In the genomic region with DNA sequence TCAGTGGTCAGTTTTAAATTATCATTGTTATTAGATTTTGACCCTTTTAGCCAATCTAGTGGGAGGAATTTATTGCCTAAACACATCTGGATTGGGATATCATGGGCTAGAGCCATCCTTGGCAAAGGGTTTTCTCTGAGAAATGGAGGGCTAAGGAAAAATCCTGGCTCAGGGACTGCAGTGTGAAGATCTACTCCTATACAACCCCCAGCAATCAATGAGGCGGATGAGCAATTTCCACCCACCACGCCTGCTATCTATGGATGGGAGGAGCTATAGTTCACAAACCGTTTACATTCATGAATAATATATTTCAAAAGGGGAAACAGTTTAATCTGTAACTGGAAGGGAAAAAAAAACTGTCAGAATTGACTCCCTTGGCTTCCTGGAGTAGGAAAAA, we compare ENCODE assay signal across 10 cellular contexts. TPM values are rescaled to one million over a fixed set of nuclear protein-coding genes. Genes with fewer than 3 reads are reported as not detected.
DNase-seq lines count a peak whose midpoint lies in the region; ATAC-seq and TF ChIP-seq lines count a peak whose summit lies in the region.
"Had no signal": no experiment of that assay in that cellular context is flagged by ENCODE, and none has a peak within 500 bp of the region (broad histone marks: within the 10 kb centered on the region; RNA-seq: fewer than 3 reads in every experiment).

No MANE protein-coding gene starts in this region.

- WGBS in hepatocyte (ENCODE audit: low lambda C conversion rate, missing lambda C conversion rate) = 71% methylated on average over 3 of the region's 3 CpGs

- H2AFZ ChIP-seq in hepatocyte = no peak overlapping the region

- H3K27ac ChIP-seq in HUES6 (ENCODE audit: low read depth, low read length) (no peak overlapping the region), hepatocyte (peak overlapping the region; percentile 32), tibial artery (peak overlapping the region; percentile 93 to 99)

- H3K36me3 ChIP-seq in HUES6 (ENCODE audit: control insufficient read depth, insufficient read depth, low read length) (peaks cover 12% of the 10 kb centered on the region), adipocyte (ENCODE audit: control insufficient read depth, insufficient read depth, low read length, severe bottlenecking) (peaks cover 45% of the 10 kb centered on the region), hepatocyte (replicated peaks; ENCODE audit: insufficient read depth, low read depth) (no peaks in the 10 kb centered on the region), tibial artery (peaks cover 4 to 6% (median 4%) of the 10 kb centered on the region in 3 donors)

- H4K20me1 ChIP-seq in hepatocyte (ENCODE audit: insufficient read depth, poor library complexity, severe bottlenecking) = no peaks in the 10 kb centered on the region

- peak overlapping the region; percentile 98 for H3K4me2 ChIP-seq in hepatocyte

- no peaks in the 10 kb centered on the region for H3K79me2 ChIP-seq in hepatocyte

- H3K4me1 ChIP-seq in HUES6 (ENCODE audit: control insufficient read depth, insufficient read depth, low read length) (peaks cover 42% of the 10 kb centered on the region), adipocyte (ENCODE audit: control insufficient read depth, insufficient read depth, low read length) (peaks cover 50% of the 10 kb centered on the region), hepatocyte (ENCODE audit: insufficient read depth) (peaks cover 17% of the 10 kb centered on the region), tibial artery (peaks cover 0 to 59% (median 14%) of the 10 kb centered on the region in 4 donors)

- H3K9me3 ChIP-seq in HUES6 (ENCODE audit: control insufficient read depth, insufficient read depth, low read depth, low read length) = no peaks in the 10 kb centered on the region
- H3K9me3 ChIP-seq in adipocyte (ENCODE audit: control insufficient read depth, low read length) = no peaks in the 10 kb centered on the region
- no peaks in the 10 kb centered on the region for H3K9me3 ChIP-seq in hepatocyte (ENCODE audit: low read depth)
- no peaks in the 10 kb centered on the region for H3K9me3 ChIP-seq in tibial artery

- intact Hi-C loops in tibial artery (cut with DNase I; ENCODE audit: low total_unique reads) = loop anchor here (5.0 kb wide), 2 partner anchors 55 to 270 kb away; no protein-coding TSS in a partner anchor

- peak overlapping the region; percentile 91; the same call in 1 of the 2 replicates for H3K4me3 ChIP-seq in HUES6 (ENCODE audit: low read depth, low read length)
- peak overlapping the region; percentile 93 for H3K4me3 ChIP-seq in adipocyte (ENCODE audit: low read length)
- no peak overlapping the region for H3K4me3 ChIP-seq in hepatocyte
- peak overlapping the region; percentile 76 to 90 for H3K4me3 ChIP-seq in tibial artery

- ATAC-seq in esophagus mucosa = no peak
- ATAC-seq in GM18520 (IDR thresholded peaks at IDR 0.05; ENCODE audit: unreplicated experiment) = no peak

- no peaks in the 10 kb centered on the region for H3K9me2 ChIP-seq in hepatocyte (replicated peaks; ENCODE audit: insufficient read depth)

- peak; percentile 50 for DNase-seq in adipocyte (ENCODE audit: low read depth)
- no peak for DNase-seq in hepatocyte (ENCODE audit: low spot score)
- DNase-seq in tibial artery = no peak
- no peak for DNase-seq in NCI-H1105 (lab: John Stamatoyannopoulos, UW)
- DNase-seq: activated CD4-positive, alpha-beta T cell treated with anti-CD3 and anti-CD28 coated beads, Interleukin-2, amount 10 ng/mL, durations not matched to agents 7 days and 5 days; caudate nucleus; NCI-H1092 treated with DMSO at 0.1 percent for 48 hours had no signal

- peak overlapping the region; percentile 99 for H3K9ac ChIP-seq in HUES6 (ENCODE audit: low read length)
- peak overlapping the region; percentile 100 for H3K9ac ChIP-seq in adipocyte (ENCODE audit: low read length)

- no peak for TF ChIP-seq CTCF in hepatocyte (IDR thresholded peaks at IDR 0.05; ENCODE audit: poor library complexity)
- TF ChIP-seq CTCF in tibial artery (IDR thresholded peaks at IDR 0.05) = no peak

- H3K27me3 ChIP-seq in HUES6 (ENCODE audit: control insufficient read depth, insufficient read depth, low read length) = peaks cover 22% of the 10 kb centered on the region
- H3K27me3 ChIP-seq in adipocyte (replicated peaks; ENCODE audit: control insufficient read depth, insufficient read depth, low read length) = no peaks in the 10 kb centered on the region
- no peaks in the 10 kb centered on the region for H3K27me3 ChIP-seq in hepatocyte
- no peaks in the 10 kb centered on the region for H3K27me3 ChIP-seq in tibial artery

RNA-seq across cellular contexts. Expression of gene CAV1, which starts 2.7 kb away (rescaled TPM):
- total RNA-seq in hepatocyte (36.0 and 47.8 TPM in 2 replicates), esophagus mucosa (40.6 TPM)
- 43.3 and 60.2 TPM in 2 replicates for polyA plus RNA-seq in hepatocyte
- total RNA-seq: activated CD4-positive, alpha-beta T cell treated with anti-CD3 and anti-CD28 coated beads, Interleukin-2, amount 10 ng/mL, durations not matched to agents 7 days and 5 days had no signal

RNA-seq across cellular contexts. Expression of gene CAV2, which starts 28.0 kb away (rescaled TPM):
- total RNA-seq in hepatocyte = 35.5 and 49.2 TPM in 2 replicates
- 53.0 and 61.5 TPM in 2 replicates for polyA plus RNA-seq in hepatocyte
- 50.2 TPM for total RNA-seq in esophagus mucosa
- total RNA-seq: activated CD4-positive, alpha-beta T cell treated with anti-CD3 and anti-CD28 coated beads, Interleukin-2, amount 10 ng/mL, durations not matched to agents 7 days and 5 days had no signal
